ENCODE assay signal across 1 cellular context in the genomic region with DNA sequence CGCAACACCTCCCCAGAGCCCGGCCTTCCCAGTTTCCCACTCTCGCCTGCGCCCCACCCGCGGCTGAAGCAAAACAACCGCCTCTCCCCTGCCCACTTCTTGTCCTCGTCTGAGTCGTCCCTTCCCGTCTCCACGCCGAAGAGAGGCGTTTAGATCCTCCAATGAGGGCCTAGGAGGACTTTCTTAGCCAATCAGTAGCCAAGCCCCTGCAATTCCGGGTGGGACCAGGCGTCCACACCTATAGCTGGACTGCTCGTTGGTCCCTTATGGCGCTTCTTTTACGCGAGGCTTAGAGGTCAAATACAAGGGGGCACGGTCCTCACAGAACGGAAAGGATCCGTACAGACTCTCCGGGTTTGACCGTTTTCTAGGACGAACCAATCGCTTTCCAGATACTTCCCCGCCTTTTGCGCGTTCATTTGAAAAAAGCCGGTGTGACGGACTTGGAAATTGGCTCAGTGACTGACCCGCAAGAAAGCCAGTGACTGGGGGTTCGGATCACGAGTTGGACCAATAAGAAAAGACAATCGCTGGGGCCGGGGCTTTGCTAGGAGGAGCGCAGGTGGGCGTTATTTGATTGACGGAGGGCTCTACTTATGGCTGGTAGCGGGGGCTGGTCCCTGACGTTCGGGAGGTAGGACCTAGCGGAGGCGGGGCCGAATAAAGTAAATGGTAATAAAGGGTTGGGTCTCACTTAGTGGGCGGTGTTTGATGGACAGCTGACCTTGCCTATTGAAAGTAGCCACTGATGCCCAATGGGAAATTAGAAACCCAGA.
TF ChIP-seq lines count a peak whose summit lies in the region.

No MANE protein-coding gene starts in this region.

TF ChIP-seq in A549, 52 proteins besides CTCF, POLR2A, EP300 and RAD21 (continued from another document):
- TF ChIP-seq, protein P1, sequence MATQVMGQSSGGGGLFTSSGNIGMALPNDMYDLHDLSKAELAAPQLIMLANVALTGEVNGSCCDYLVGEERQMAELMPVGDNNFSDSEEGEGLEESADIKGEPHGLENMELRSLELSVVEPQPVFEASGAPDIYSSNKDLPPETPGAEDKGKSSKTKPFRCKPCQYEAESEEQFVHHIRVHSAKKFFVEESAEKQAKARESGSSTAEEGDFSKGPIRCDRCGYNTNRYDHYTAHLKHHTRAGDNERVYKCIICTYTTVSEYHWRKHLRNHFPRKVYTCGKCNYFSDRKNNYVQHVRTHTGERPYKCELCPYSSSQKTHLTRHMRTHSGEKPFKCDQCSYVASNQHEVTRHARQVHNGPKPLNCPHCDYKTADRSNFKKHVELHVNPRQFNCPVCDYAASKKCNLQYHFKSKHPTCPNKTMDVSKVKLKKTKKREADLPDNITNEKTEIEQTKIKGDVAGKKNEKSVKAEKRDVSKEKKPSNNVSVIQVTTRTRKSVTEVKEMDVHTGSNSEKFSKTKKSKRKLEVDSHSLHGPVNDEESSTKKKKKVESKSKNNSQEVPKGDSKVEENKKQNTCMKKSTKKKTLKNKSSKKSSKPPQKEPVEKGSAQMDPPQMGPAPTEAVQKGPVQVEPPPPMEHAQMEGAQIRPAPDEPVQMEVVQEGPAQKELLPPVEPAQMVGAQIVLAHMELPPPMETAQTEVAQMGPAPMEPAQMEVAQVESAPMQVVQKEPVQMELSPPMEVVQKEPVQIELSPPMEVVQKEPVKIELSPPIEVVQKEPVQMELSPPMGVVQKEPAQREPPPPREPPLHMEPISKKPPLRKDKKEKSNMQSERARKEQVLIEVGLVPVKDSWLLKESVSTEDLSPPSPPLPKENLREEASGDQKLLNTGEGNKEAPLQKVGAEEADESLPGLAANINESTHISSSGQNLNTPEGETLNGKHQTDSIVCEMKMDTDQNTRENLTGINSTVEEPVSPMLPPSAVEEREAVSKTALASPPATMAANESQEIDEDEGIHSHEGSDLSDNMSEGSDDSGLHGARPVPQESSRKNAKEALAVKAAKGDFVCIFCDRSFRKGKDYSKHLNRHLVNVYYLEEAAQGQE (IDR thresholded peaks at IDR 0.05), result peak; percentile 69
- TF ChIP-seq SMC3 (IDR thresholded peaks at IDR 0.05) (0 out of 3 replicates have a peak, but pooled peaks have one; percentile 23), FOSL2 (IDR thresholded peaks at IDR 0.05) (no peak), FOSL2 (CRISPR knock-in tag; IDR thresholded peaks at IDR 0.05) (no peak), ZSCAN20 (CRISPR knock-in tag; IDR thresholded peaks at IDR 0.05) (no peak), JUNB (IDR thresholded peaks at IDR 0.05) (no peak), NR3C1 (IDR thresholded peaks at IDR 0.05) (no peak), HEYL (CRISPR knock-in tag; IDR thresholded peaks at IDR 0.05) (no peak), MAZ (IDR thresholded peaks at IDR 0.05; ENCODE audit: borderline replicate concordance, low read depth, low read length) (0 out of 2 replicates have a peak, but pooled peaks have one; percentile 74), HDAC2 (IDR thresholded peaks at IDR 0.05) (no peak), HOXB13 (CRISPR knock-in tag; IDR thresholded peaks at IDR 0.05; ENCODE audit: low read depth) (no peak), EHF (CRISPR knock-in tag; IDR thresholded peaks at IDR 0.05) (no peak), RNF2 (IDR thresholded peaks at IDR 0.05; ENCODE audit: borderline replicate concordance, low read depth) (no peak), BHLHE40 (IDR thresholded peaks at IDR 0.05; ENCODE audit: low read depth, low read length) (no peak), PHF8 (IDR thresholded peaks at IDR 0.05; ENCODE audit: borderline replicate concordance, low read depth) (peak; percentile 63; the same call in 1 of the 2 replicates), GATA3 (IDR thresholded peaks at IDR 0.05; ENCODE audit: borderline replicate concordance) (no peak), HOXA7 (CRISPR knock-in tag; IDR thresholded peaks at IDR 0.05) (no peak), CBX2 (IDR thresholded peaks at IDR 0.05; ENCODE audit: borderline replicate concordance, low read depth) (no peak), NPAS2 (CRISPR knock-in tag; IDR thresholded peaks at IDR 0.05; ENCODE audit: borderline replicate concordance) (no peak), RFX5 (IDR thresholded peaks at IDR 0.05) (peak; percentile 75), ZC3H11A (IDR thresholded peaks at IDR 0.05) (no peak), JUN (IDR thresholded peaks at IDR 0.05) (peak in 1 of 2 experiments; percentile 49; a peak in 2 of 5 replicates), MYC (IDR thresholded peaks at IDR 0.05; ENCODE audit: borderline replicate concordance, low read length) (0 out of 2 replicates have a peak, but pooled peaks have one; percentile 18), CHD2 (IDR thresholded peaks at IDR 0.05; ENCODE audit: low read length, partially characterized antibody) (peak; percentile 67), CEBPB (IDR thresholded peaks at IDR 0.05) (no peak), KDM5A (IDR thresholded peaks at IDR 0.05) (no peak), ZFP36 (IDR thresholded peaks at IDR 0.05; ENCODE audit: borderline replicate concordance, partially characterized antibody) (no peak), TFCP2L1 (CRISPR knock-in tag; IDR thresholded peaks at IDR 0.05) (no peak), FOXS1 (CRISPR knock-in tag; IDR thresholded peaks at IDR 0.05) (no peak), TP53 (CRISPR knock-in tag; IDR thresholded peaks at IDR 0.05) (no peak)
- TF ChIP-seq, protein P2, sequence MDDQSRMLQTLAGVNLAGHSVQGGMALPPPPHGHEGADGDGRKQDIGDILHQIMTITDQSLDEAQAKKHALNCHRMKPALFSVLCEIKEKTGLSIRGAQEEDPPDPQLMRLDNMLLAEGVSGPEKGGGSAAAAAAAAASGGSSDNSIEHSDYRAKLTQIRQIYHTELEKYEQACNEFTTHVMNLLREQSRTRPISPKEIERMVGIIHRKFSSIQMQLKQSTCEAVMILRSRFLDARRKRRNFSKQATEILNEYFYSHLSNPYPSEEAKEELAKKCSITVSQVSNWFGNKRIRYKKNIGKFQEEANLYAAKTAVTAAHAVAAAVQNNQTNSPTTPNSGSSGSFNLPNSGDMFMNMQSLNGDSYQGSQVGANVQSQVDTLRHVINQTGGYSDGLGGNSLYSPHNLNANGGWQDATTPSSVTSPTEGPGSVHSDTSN (IDR thresholded peaks at IDR 0.05), result peak; percentile 95
- TF ChIP-seq, protein P3, sequence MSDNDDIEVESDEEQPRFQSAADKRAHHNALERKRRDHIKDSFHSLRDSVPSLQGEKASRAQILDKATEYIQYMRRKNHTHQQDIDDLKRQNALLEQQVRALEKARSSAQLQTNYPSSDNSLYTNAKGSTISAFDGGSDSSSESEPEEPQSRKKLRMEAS (IDR thresholded peaks at IDR 0.05), result peak; percentile 93
- TF ChIP-seq, protein P4, sequence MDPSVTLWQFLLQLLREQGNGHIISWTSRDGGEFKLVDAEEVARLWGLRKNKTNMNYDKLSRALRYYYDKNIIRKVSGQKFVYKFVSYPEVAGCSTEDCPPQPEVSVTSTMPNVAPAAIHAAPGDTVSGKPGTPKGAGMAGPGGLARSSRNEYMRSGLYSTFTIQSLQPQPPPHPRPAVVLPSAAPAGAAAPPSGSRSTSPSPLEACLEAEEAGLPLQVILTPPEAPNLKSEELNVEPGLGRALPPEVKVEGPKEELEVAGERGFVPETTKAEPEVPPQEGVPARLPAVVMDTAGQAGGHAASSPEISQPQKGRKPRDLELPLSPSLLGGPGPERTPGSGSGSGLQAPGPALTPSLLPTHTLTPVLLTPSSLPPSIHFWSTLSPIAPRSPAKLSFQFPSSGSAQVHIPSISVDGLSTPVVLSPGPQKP (IDR thresholded peaks at IDR 0.05; ENCODE audit: low read depth, low read length), result no peak
